ENCODE assay signal across 26 cellular contexts in genomic region chr1:100234432-100234831, GRCh38.
"Had no signal": no experiment of that assay in that cellular context is flagged by ENCODE, and none has a peak within 500 bp of the region (broad histone marks: within the 10 kb centered on the region; RNA-seq: fewer than 3 reads in every experiment).

No MANE protein-coding gene starts in this region.

- H3K4me1 ChIP-seq: gastrocnemius medialis, parathyroid adenoma, tibial nerve had no signal

- H3K4me1 Mint-ChIP-seq: neural crest cell had no signal

- H3K9me3 ChIP-seq: adrenal gland, body of pancreas, gastrocnemius medialis, tibial nerve had no signal

- DNase-seq: activated CD4-positive, alpha-beta memory T cell treated with anti-CD3 and anti-CD28 coated beads for 36 hours; activated CD4-positive, alpha-beta T cell treated with anti-CD3 and anti-CD28 coated beads, Interleukin-2, amount 10 ng/mL, durations not matched to agents 24 days and 14 days; activated CD4-positive, CD25-positive, alpha-beta regulatory T cell treated with anti-CD3 and anti-CD28 coated beads, Interleukin-2, amount 50 U/mL, for 72 hours; activated CD8-positive, alpha-beta memory T cell treated with anti-CD3 and anti-CD28 coated beads, Interleukin-2, amount 50 U/mL, for 4 hours; activated effector memory CD4-positive, alpha-beta T cell treated with anti-CD3 and anti-CD28 coated beads, Interleukin-2, amount 50 U/mL, for 16 hours; activated naive CD4-positive, alpha-beta T cell treated with anti-CD3 and anti-CD28 coated beads for 36 hours; activated naive CD8-positive, alpha-beta T cell treated with anti-CD3 and anti-CD28 coated beads for 36 hours; activated T-cell treated with anti-CD3 and anti-CD28 coated beads, Interleukin-2, amount 50 U/mL, for 1 hour; adrenal gland; aorta; body of pancreas; cortex of kidney; gastrocnemius medialis; glutamatergic neuron; left cardiac atrium; left ventricle myocardium superior; naive B cell; occipital lobe; right cardiac atrium; stimulated activated CD4-positive, alpha-beta T cell treated with anti-CD3 and anti-CD28 coated beads, Interleukin-2, amount 100 ng/mL, for 48 hours; stimulated activated naive CD4-positive, alpha-beta T cell treated with Interleukin-2 at 50 U/mL for 16 hours; WERI-Rb-1 had no signal

- H3K4me3 Mint-ChIP-seq: activated CD4-positive, alpha-beta memory T cell treated with anti-CD3 and anti-CD28 coated beads for 36 hours; activated CD4-positive, alpha-beta T cell treated with anti-CD3 and anti-CD28 coated beads, Interleukin-2, amount 10 ng/mL, durations not matched to agents 24 days and 14 days; activated naive CD4-positive, alpha-beta T cell treated with anti-CD3 and anti-CD28 coated beads for 36 hours; activated naive CD8-positive, alpha-beta T cell treated with anti-CD3 and anti-CD28 coated beads for 36 hours; activated T-helper 1 cell treated with anti-CD3 and anti-CD28 coated beads, Interleukin-12 subunit alpha, Interleukin-12 subunit beta, Interleukin-2, Interleukin-4 antibody, amounts not matched to agents 30 ng/mL and 10 ng/mL and 1 ng/mL, durations not matched to agents 14 hours and 24 hours and 36 hours; naive B cell; neural crest cell had no signal

- H3K4me3 ChIP-seq: adrenal gland, body of pancreas, gastrocnemius medialis, tibial nerve had no signal

- H3K27ac ChIP-seq: adrenal gland, body of pancreas, gastrocnemius medialis, parathyroid adenoma, tibial nerve, WERI-Rb-1 had no signal

- H3K79me2 ChIP-seq: parathyroid adenoma had no signal

- H3K9me3 Mint-ChIP-seq: activated CD4-positive, alpha-beta memory T cell treated with anti-CD3 and anti-CD28 coated beads for 36 hours; activated CD4-positive, alpha-beta T cell treated with anti-CD3 and anti-CD28 coated beads, Interleukin-2, amount 10 ng/mL, durations not matched to agents 24 days and 14 days; activated naive CD4-positive, alpha-beta T cell treated with anti-CD3 and anti-CD28 coated beads for 36 hours; activated naive CD8-positive, alpha-beta T cell treated with anti-CD3 and anti-CD28 coated beads for 36 hours; activated T-helper 1 cell treated with anti-CD3 and anti-CD28 coated beads, Interleukin-12 subunit alpha, Interleukin-12 subunit beta, Interleukin-2, Interleukin-4 antibody, amounts not matched to agents 30 ng/mL and 10 ng/mL and 1 ng/mL, durations not matched to agents 14 hours and 24 hours and 36 hours; naive B cell; neural crest cell had no signal

- ATAC-seq: body of pancreas, gastrocnemius medialis, left cardiac atrium, left ventricle myocardium superior, right cardiac atrium had no signal

- H3K27me3 Mint-ChIP-seq: activated CD4-positive, alpha-beta memory T cell treated with anti-CD3 and anti-CD28 coated beads for 36 hours; activated CD4-positive, alpha-beta T cell treated with anti-CD3 and anti-CD28 coated beads, Interleukin-2, amount 10 ng/mL, durations not matched to agents 24 days and 14 days; activated naive CD8-positive, alpha-beta T cell treated with anti-CD3 and anti-CD28 coated beads for 36 hours; naive B cell had no signal

- H3K27me3 ChIP-seq: adrenal gland, body of pancreas, gastrocnemius medialis, tibial nerve had no signal

- H2AFZ ChIP-seq: parathyroid adenoma had no signal

- H3K27ac Mint-ChIP-seq: activated CD4-positive, alpha-beta memory T cell treated with anti-CD3 and anti-CD28 coated beads for 36 hours; activated CD4-positive, alpha-beta T cell treated with anti-CD3 and anti-CD28 coated beads, Interleukin-2, amount 10 ng/mL, durations not matched to agents 24 days and 14 days; activated naive CD4-positive, alpha-beta T cell treated with anti-CD3 and anti-CD28 coated beads for 36 hours; activated naive CD8-positive, alpha-beta T cell treated with anti-CD3 and anti-CD28 coated beads for 36 hours; activated T-helper 1 cell treated with anti-CD3 and anti-CD28 coated beads, Interleukin-12 subunit alpha, Interleukin-12 subunit beta, Interleukin-2, Interleukin-4 antibody, amounts not matched to agents 30 ng/mL and 10 ng/mL and 1 ng/mL, durations not matched to agents 14 hours and 24 hours and 36 hours had no signal

- H3K9ac ChIP-seq: parathyroid adenoma had no signal
